ENCODE assay signal across 23 cellular contexts in the genomic region with DNA sequence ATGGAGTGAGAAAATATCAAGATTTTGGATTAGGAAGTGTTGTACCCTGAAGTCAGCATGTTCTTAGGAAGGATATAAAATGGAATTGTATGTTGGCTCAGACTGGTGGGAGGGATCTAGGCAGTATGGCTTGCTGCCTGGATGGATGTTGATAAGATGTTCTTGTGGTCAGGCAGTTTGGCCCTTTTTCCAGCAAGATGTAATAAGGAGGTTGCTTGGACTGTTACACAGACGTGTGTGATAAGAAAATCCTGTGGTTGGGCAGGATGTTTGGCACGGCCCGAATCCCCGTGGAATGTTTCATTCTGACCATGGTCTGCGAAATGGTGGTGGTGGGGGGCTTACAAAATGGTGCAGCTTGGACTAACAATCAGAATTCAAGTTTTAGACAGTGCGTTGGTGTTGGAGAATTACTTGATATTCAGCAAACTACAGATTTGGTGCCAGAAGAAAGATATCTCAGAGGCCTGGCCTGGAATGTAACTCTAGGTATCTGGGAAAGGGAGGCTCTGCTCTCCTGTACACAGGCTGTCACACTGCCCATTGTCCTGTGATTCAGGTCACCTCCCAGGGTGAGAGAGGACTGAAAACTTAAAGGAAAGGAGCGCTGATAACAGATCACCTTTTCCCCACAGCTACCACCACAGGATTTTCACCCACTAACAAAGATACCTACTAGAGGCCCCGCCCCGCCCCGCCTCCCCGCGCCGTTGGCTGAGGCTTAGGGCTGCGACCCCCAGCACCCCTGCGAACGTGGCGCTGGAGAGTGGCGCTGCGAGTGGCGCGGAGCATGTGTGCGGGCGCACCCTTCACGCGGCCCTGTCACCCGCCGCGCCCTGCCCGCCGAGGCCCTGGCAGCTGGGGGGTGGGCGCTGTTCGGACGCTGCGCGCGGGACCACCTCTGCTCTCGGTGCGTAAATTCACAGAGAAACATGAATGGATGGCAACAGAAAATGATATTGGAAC. TPM values are rescaled to one million over a fixed set of nuclear protein-coding genes. Genes with fewer than 3 reads are reported as not detected.
DNase-seq lines count a peak whose midpoint lies in the region; ATAC-seq, FAIRE-seq and TF ChIP-seq lines count a peak whose summit lies in the region.
"Had no signal": no experiment of that assay in that cellular context is flagged by ENCODE, and none has a peak within 500 bp of the region (broad histone marks: within the 10 kb centered on the region; RNA-seq: fewer than 3 reads in every experiment).

No MANE protein-coding gene starts in this region.

- POLR2A ChIA-PET in HepG2 (lab: Yijun Ruan, JAX): no interaction called here

- H3K4me2 ChIP-seq in HepG2 (ENCODE audit: low read depth, low read length): no peak overlapping the region
- H3K4me2 ChIP-seq: A549, BLaER1, neural progenitor cell had no signal

- FAIRE-seq in HepG2 (lab: Jason Lieb, UNC): no peak
- FAIRE-seq: A549, D721Med had no signal

- TF ChIP-seq EP300 in HepG2 (IDR thresholded peaks at IDR 0.05; ENCODE audit: low read depth in 2 of 2, low read length in 2 of 2) (no peak), HepG2 (CRISPR knock-in tag; IDR thresholded peaks at IDR 0.05; ENCODE audit: borderline replicate concordance) (no peak)

- H3K79me2 ChIP-seq in HepG2 (ENCODE audit: insufficient read depth, low read length): no peaks in the 10 kb centered on the region

- no peak overlapping the region for H3K9ac ChIP-seq in liver (ENCODE audit: low read depth in 1 of 2, low read length in 2 of 2)
- H3K9ac ChIP-seq in HepG2 (ENCODE audit: insufficient read depth, low read depth, low read length): no peak overlapping the region
- H3K9ac ChIP-seq: BLaER1, neural progenitor cell had no signal

- no peaks in the 10 kb centered on the region for H4K20me1 ChIP-seq in HepG2 (ENCODE audit: insufficient read depth, low read length)
- H4K20me1 ChIP-seq: BLaER1 had no signal

- H3K4me1 ChIP-seq in liver (ENCODE audit: control insufficient read depth in 4 of 4, insufficient read depth in 4 of 4, low read length in 3 of 4): peaks cover 0 to 2% (median 0%) of the 10 kb centered on the region in 4 donors
- no peaks in the 10 kb centered on the region for H3K4me1 ChIP-seq in HepG2 (ENCODE audit: insufficient read depth, low read length)
- H3K4me1 ChIP-seq in left lung: no peaks in the 10 kb centered on the region
- H3K4me1 ChIP-seq: A549, BLaER1, neural progenitor cell, vagina had no signal

- H3K9me3 ChIP-seq in liver (ENCODE audit: control insufficient read depth in 4 of 4, low read length in 3 of 4): peaks cover 0 to 9% (median 3%) of the 10 kb centered on the region in 4 donors
- H3K9me3 ChIP-seq in HepG2 (ENCODE audit: low read length): no peaks in the 10 kb centered on the region
- peaks cover 0 to 31% of the 10 kb centered on the region in 2 donors for H3K9me3 ChIP-seq in left lung
- H3K9me3 ChIP-seq: vagina had no signal

- TF ChIP-seq POLR2A in HepG2 (IDR thresholded peaks at IDR 0.05; ENCODE audit: insufficient read depth in 1 of 2, low read depth in 2 of 2, low read length in 2 of 2): no peak

- WGBS in liver: 89% methylated on average over 38 of the region's 38 CpGs
- 51% methylated on average over 20 of the region's 38 CpGs for WGBS in HepG2 (ENCODE audit: low lambda C conversion rate)

- TF ChIP-seq RAD21 in liver (IDR thresholded peaks at IDR 0.05) (no peak), HepG2 (CRISPR knock-in tag; IDR thresholded peaks at IDR 0.05) (no peak)

- H3K36me3 ChIP-seq in liver (ENCODE audit: control insufficient read depth in 4 of 4, insufficient read depth in 3 of 4, low read depth in 1 of 4, low read length in 3 of 4): no peaks in the 10 kb centered on the region
- no peaks in the 10 kb centered on the region for H3K36me3 ChIP-seq in HepG2 (replicated peaks in 1 of 2; ENCODE audit: control insufficient read depth in 1 of 2, insufficient read depth in 2 of 2, low read length in 2 of 2)
- no peaks in the 10 kb centered on the region for H3K36me3 ChIP-seq in left lung
- H3K36me3 ChIP-seq: BLaER1, neural progenitor cell, vagina had no signal

- ATAC-seq in HepG2 (no peak), left lung (peak; percentile 61)
- ATAC-seq: A549, HCT116, mucosa of descending colon had no signal

- H3K27me3 ChIP-seq in liver (ENCODE audit: control insufficient read depth in 4 of 4, insufficient read depth in 4 of 4, low read length in 3 of 4) (no peaks in the 10 kb centered on the region), HepG2 (ENCODE audit: control insufficient read depth in 1 of 2, insufficient read depth in 2 of 2, low read length in 2 of 2) (no peaks in the 10 kb centered on the region), left lung (no peaks in the 10 kb centered on the region)
- H3K27me3 ChIP-seq: BLaER1, neural progenitor cell, vagina had no signal

- TF ChIP-seq CTCF in liver (IDR thresholded peaks at IDR 0.05; ENCODE audit: low read depth, low read length, missing input control) (no peak), HepG2 (CRISPR knock-in tag; IDR thresholded peaks at IDR 0.05) (no peak), choroid plexus epithelial cell (conservative IDR thresholded peaks at IDR 0.05; ENCODE audit: low read depth, low read length) (no peak), left lung (IDR thresholded peaks at IDR 0.05) (no peak)

- intact Hi-C loops in HepG2 (cut with micrococcal nuclease; ENCODE audit: unreplicated experiment): no loop called here
- intact Hi-C loops in left lung (cut with DNase I): no loop called here

- in situ Hi-C loops in HepG2 (cut with HindIII; ENCODE audit: extremely low pct_ligation_motif_present, low pct_unique_long_range_greater_than_20kb): no loop called here

- H3K27ac ChIP-seq in liver (ENCODE audit: low read depth in 1 of 2, low read length in 2 of 2) (no peak overlapping the region), HepG2 (ENCODE audit: extremely low read length, insufficient read depth, low read length) (no peak overlapping the region), left lung (no peak overlapping the region)
- H3K27ac ChIP-seq: A549, BLaER1, epithelial cell of prostate, neural progenitor cell, vagina had no signal

- CTCF ChIA-PET in HepG2 (lab: Yijun Ruan, JAX; ENCODE audit: low intra/inter-chr PET ratio, low total read pairs): no interaction called here

- H2AFZ ChIP-seq in HepG2 (ENCODE audit: low read length): no peak overlapping the region
- H2AFZ ChIP-seq: neural progenitor cell had no signal

- BruUV-seq in HepG2 (replicated peaks; lab: Mats Ljungman, UMichigan): no TSS peak

- H3K4me3 ChIP-seq in liver (ENCODE audit: low read depth in 1 of 3, low read length in 3 of 3) (no peak overlapping the region), HepG2 (replicated peaks in 1 of 3; ENCODE audit: insufficient read depth in 1 of 3, low read depth in 2 of 3, low read length in 3 of 3) (no peak overlapping the region), choroid plexus epithelial cell (ENCODE audit: low read depth, low read length) (no peak overlapping the region), left lung (no peak overlapping the region)
- H3K4me3 ChIP-seq: A549, BLaER1, mucosa of descending colon, neural progenitor cell, vagina had no signal

- no peak for DNase-seq in HepG2 (ENCODE audit: low spot score)
- peak; percentile 81 for DNase-seq in choroid plexus epithelial cell (ENCODE audit: low read depth)
- DNase-seq in left lung: no peak
- no peak for DNase-seq in activated CD4-positive, alpha-beta T cell treated with anti-CD3 and anti-CD28 coated beads for 4 hours
- DNase-seq in SHP77 (lab: John Stamatoyannopoulos, UW): no peak
- no peak for DNase-seq in NCI-H2196 (lab: John Stamatoyannopoulos, UW; ENCODE audit: unreplicated experiment)
- no peak for DNase-seq in NCI-H187 treated with DMSO at 0.1 percent for 48 hours (lab: John Stamatoyannopoulos, UW)
- DNase-seq: activated CD4-positive, alpha-beta T cell treated with anti-CD3 and anti-CD28 coated beads for 48 hours; central memory CD4-positive, alpha-beta T cell; EL; mucosa of descending colon; NCI-H2107; NCI-H524 treated with DMSO at 0.1 percent for 48 hours; RPMI8226; substantia nigra had no signal

TF ChIP-seq in liver, 16 proteins besides CTCF, POLR2A, EP300 and RAD21 (continues in another document):
- peak; percentile 14 for TF ChIP-seq NR2F2 (IDR thresholded peaks at IDR 0.05)

TF ChIP-seq in HepG2, 621 proteins besides CTCF, POLR2A, EP300 and RAD21 (continues in another document):
- TF ChIP-seq ZNF263 (CRISPR knock-in tag; IDR thresholded peaks at IDR 0.05): no peak

RNA-seq across cellular contexts. Expression of gene ZNF680, which starts 19.3 kb away (rescaled TPM):
- total RNA-seq in liver (10 to 100 TPM in 1 of 2 donors, 1 to 10 TPM in 1; 6.4 to 20.8 TPM), HepG2 (2016; rRNA removed; fragmentation: Illumina TruSeq; extraction: Trizol) (12.4 and 14.5 TPM in 2 replicates), left lung (10 to 100 TPM; 14.0 to 20.3 TPM)
- polyA plus RNA-seq in liver (1 to 10 TPM; 3.8 to 4.5 TPM), HepG2 (2011; rRNA removed) (1.4 and 2.1 TPM in 2 replicates)
- 10.0 and 10.9 TPM in 2 replicates for total RNA-seq in HepG2 (2016; cell fraction: cytosol; rRNA removed; fragmentation: Illumina TruSeq; extraction: Trizol; ENCODE audit: low read depth)
- total RNA-seq in HepG2 (2016; cell fraction: insoluble cytoplasmic fraction; rRNA removed; fragmentation: Illumina TruSeq; extraction: Trizol): 12.2 and 13.4 TPM in 2 replicates
- total RNA-seq in HepG2 (2016; cell fraction: membrane; rRNA removed; fragmentation: Illumina TruSeq; extraction: Trizol): 6.7 and 8.9 TPM in 2 replicates
- 32.2 and 32.8 TPM in 2 replicates for total RNA-seq in HepG2 (2016; cell fraction: nucleus; rRNA removed; fragmentation: Illumina TruSeq; extraction: Trizol)
- 0.59 and 0.83 TPM in 2 replicates for polyA plus RNA-seq in HepG2 (2011; cell fraction: cytosol; rRNA removed)
- 2.2 and 2.9 TPM in 2 replicates for polyA plus RNA-seq in HepG2 (2011; cell fraction: nucleus; rRNA removed)
- polyA plus RNA-seq in HepG2 (2012): 3.1 and 4.0 TPM in 2 replicates
- polyA plus RNA-seq in HepG2 (2016; cell fraction: cytosol; fragmentation: Illumina TruSeq; extraction: Trizol; ENCODE audit: low read depth): 0.46 and 0.53 TPM in 2 replicates
- 9.1 and 9.9 TPM in 2 replicates for polyA plus RNA-seq in HepG2 (2016; cell fraction: insoluble cytoplasmic fraction; fragmentation: Illumina TruSeq; extraction: Trizol; ENCODE audit: low read depth)
- 1.3 and 1.4 TPM in 2 replicates for polyA plus RNA-seq in HepG2 (2016; cell fraction: membrane; fragmentation: Illumina TruSeq; extraction: Trizol; ENCODE audit: low read depth)
- polyA plus RNA-seq in HepG2 (2016; cell fraction: nucleus; fragmentation: Illumina TruSeq; extraction: Trizol; ENCODE audit: insufficient read depth, low read depth): 22.6 and 23.2 TPM in 2 replicates
- polyA minus RNA-seq in HepG2 (2011; rRNA and poly(A)+ RNA removed; ENCODE audit: low replicate concordance): 2.0 and 6.6 TPM in 2 replicates
- polyA minus RNA-seq in HepG2 (2011; cell fraction: cytosol; rRNA and poly(A)+ RNA removed): 2.3 and 4.3 TPM in 2 replicates
- 17.5 and 23.4 TPM in 2 replicates for polyA minus RNA-seq in HepG2 (2011; cell fraction: nucleus; rRNA and poly(A)+ RNA removed)
